Comparison of ENCODE assay signal across 1 cellular context in the genomic region with DNA sequence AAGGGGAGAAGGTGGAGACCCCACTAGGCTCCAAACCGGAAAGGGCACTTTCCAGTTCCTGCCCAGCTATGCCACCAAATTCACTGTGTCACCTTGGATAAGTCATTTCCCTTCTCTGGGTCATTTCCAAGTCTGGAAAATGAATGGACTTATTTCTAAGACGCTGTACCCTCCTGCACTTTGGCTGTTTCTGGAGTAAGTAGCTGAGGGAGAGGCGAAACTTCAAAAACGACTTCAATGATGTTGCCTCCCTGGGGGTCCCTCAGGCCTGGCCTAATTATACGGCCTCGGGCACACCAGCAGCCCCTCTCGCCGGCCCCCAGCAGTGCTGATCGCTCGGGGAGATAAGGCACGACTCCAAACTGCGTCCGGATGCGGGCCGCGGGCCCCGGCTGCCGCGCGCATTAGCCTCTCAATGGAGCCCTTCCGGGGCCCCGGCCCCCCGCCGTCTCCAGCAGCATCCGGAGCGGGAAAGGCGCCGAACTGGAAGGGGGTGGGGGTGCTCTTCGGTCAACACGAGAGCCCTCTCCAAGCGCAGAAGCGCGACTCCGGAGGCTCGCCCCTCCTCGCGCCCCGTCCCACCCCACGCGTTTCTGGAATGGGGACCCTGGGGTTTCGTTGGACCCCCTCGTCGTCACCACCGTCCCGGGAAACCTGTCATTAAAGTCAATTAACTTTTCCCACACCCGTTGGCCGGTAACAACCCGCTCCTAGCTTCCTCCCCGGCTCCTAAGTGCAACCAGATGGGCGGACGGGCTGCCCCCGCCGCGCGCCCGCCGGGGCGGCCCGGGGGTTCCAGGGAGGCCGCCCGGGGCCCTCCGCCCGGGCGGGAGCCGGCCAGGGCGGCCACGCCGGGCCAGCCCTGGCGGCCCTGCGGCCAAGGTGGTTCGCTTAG.
TF ChIP-seq lines count a peak whose summit lies in the region.

No MANE protein-coding gene starts in this region.

TF ChIP-seq in H1, 55 proteins besides CTCF, POLR2A, EP300 and RAD21:
- TF ChIP-seq KDM1A (IDR thresholded peaks at IDR 0.05; ENCODE audit: borderline replicate concordance, low read length) (peak; percentile 84; the same call in 1 of the 2 replicates), POLR2AphosphoS5 (IDR thresholded peaks at IDR 0.05; ENCODE audit: low read depth, low read length) (peak; percentile 55), JUN (IDR thresholded peaks at IDR 0.05; ENCODE audit: low read depth, low read length) (no peak), SIN3A (conservative IDR thresholded peaks at IDR 0.05 in 1 of 2, IDR thresholded peaks at IDR 0.05 in 1 of 2; ENCODE audit: low read depth in 1 of 2, low read length in 2 of 2) (peak in 1 of 2 experiments; percentile 47; a peak in 1 of 4 replicates), YY1 (IDR thresholded peaks at IDR 0.05; ENCODE audit: low read depth, low read length) (0 out of 2 replicates have a peak, but pooled peaks have one; percentile 26), ASH2L (IDR thresholded peaks at IDR 0.05; ENCODE audit: low read length) (peak; percentile 56), RBBP5 (IDR thresholded peaks at IDR 0.05; ENCODE audit: borderline replicate concordance, low read depth, low read length) (0 out of 2 replicates have a peak, but pooled peaks have one; percentile 26), GABPA (IDR thresholded peaks at IDR 0.05; ENCODE audit: borderline replicate concordance, insufficient read depth, low read length) (0 out of 2 replicates have a peak, but pooled peaks have one; percentile 21), TAF7 (optimal IDR thresholded peaks at IDR 0.05; ENCODE audit: borderline replicate concordance, low read depth, low read length) (peak; percentile 60), CTBP2 (IDR thresholded peaks at IDR 0.05; ENCODE audit: borderline replicate concordance, insufficient read depth, insufficient read length, low read length) (peak; percentile 76), HDAC2 (IDR thresholded peaks at IDR 0.05; ENCODE audit: borderline replicate concordance in 1 of 2, low read depth in 2 of 2, low read length in 2 of 2) (peak; percentile 74 to 87; a peak in 3 of 4 replicates), POU5F1 (IDR thresholded peaks at IDR 0.05; ENCODE audit: low read depth, low read length) (no peak), SP1 (IDR thresholded peaks at IDR 0.05; ENCODE audit: low read depth, low read length) (peak; percentile 69), TBP (IDR thresholded peaks at IDR 0.05; ENCODE audit: low read depth, low read length) (0 out of 2 replicates have a peak, but pooled peaks have one; percentile 9), E2F6 (IDR thresholded peaks at IDR 0.05) (peak; percentile 90), NANOG (IDR thresholded peaks at IDR 0.05; ENCODE audit: insufficient read depth, low read depth, low read length, poor library complexity, severe bottlenecking) (peak; percentile 71), BRCA1 (IDR thresholded peaks at IDR 0.05; ENCODE audit: low read depth, low read length) (no peak)
- TF ChIP-seq, protein P1, sequence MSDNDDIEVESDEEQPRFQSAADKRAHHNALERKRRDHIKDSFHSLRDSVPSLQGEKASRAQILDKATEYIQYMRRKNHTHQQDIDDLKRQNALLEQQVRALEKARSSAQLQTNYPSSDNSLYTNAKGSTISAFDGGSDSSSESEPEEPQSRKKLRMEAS (IDR thresholded peaks at IDR 0.05): peak; percentile 56; the same call in 1 of the 2 replicates
- TF ChIP-seq, protein P2, sequence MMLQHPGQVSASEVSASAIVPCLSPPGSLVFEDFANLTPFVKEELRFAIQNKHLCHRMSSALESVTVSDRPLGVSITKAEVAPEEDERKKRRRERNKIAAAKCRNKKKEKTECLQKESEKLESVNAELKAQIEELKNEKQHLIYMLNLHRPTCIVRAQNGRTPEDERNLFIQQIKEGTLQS (IDR thresholded peaks at IDR 0.05; ENCODE audit: insufficient read depth, low read depth, low read length): no peak
